In genomic region chrX:71326394-71326793, GRCh38 we compare ENCODE assay signal across 39 cellular contexts. TPM values are rescaled to one million over a fixed set of nuclear protein-coding genes. Genes with fewer than 3 reads are reported as not detected.
"Had no signal": no experiment of that assay in that cellular context is flagged by ENCODE, and none has a peak within 500 bp of the region (broad histone marks: within the 10 kb centered on the region; RNA-seq: fewer than 3 reads in every experiment).

No MANE protein-coding gene starts in this region.

- H3K27me3 Mint-ChIP-seq: activated naive CD4-positive, alpha-beta T cell treated with anti-CD3 and anti-CD28 coated beads, Interleukin-2, amount 10 ng/mL, durations not matched to agents 7 days and 5 days; activated naive CD4-positive, alpha-beta T cell treated with anti-CD3 and anti-CD28 coated beads, Interleukin-2, amount 50 U/mL, for 24 hours; activated naive CD8-positive, alpha-beta T cell; activated naive CD8-positive, alpha-beta T cell treated with anti-CD3 and anti-CD28 coated beads for 36 hours; activated naive CD8-positive, alpha-beta T cell treated with anti-CD3 and anti-CD28 coated beads, Interleukin-2, amount 10 ng/mL, durations not matched to agents 7 days and 5 days; activated naive CD8-positive, alpha-beta T cell treated with anti-CD3 and anti-CD28 coated beads, Interleukin-2, amount 50 U/mL, for 24 hours; activated T-helper 17 cell treated with anti-CD3 and anti-CD28 coated beads, Interleukin-2, amount 50 U/mL, for 72 hours; central memory CD8-positive, alpha-beta T cell had no signal

- H3K27ac Mint-ChIP-seq: activated naive CD4-positive, alpha-beta T cell treated with anti-CD3 and anti-CD28 coated beads for 36 hours; activated naive CD4-positive, alpha-beta T cell treated with anti-CD3 and anti-CD28 coated beads, Interleukin-2, amount 10 ng/mL, durations not matched to agents 7 days and 5 days; activated naive CD4-positive, alpha-beta T cell treated with anti-CD3 and anti-CD28 coated beads, Interleukin-2, amount 50 U/mL, for 24 hours; activated naive CD4-positive, alpha-beta T cell treated with anti-CD3 and anti-CD28 coated beads, Interleukin-2, amount 50 U/mL, for 72 hours; activated naive CD8-positive, alpha-beta T cell; activated naive CD8-positive, alpha-beta T cell treated with anti-CD3 and anti-CD28 coated beads for 36 hours; activated naive CD8-positive, alpha-beta T cell treated with anti-CD3 and anti-CD28 coated beads, Interleukin-2, amount 10 ng/mL, durations not matched to agents 7 days and 5 days; activated naive CD8-positive, alpha-beta T cell treated with anti-CD3 and anti-CD28 coated beads, Interleukin-2, amount 50 U/mL, for 24 hours; activated T-cell treated with anti-CD3 and anti-CD28 coated beads, Interleukin-2, amount 50 U/mL, for 72 hours; activated T-helper 1 cell treated with anti-CD3 and anti-CD28 coated beads, Interleukin-12 subunit alpha, Interleukin-12 subunit beta, Interleukin-2, Interleukin-4 antibody, amounts not matched to agents 30 ng/mL and 10 ng/mL and 1 ng/mL, durations not matched to agents 14 hours and 24 hours and 36 hours; activated T-helper 17 cell treated with anti-CD3 and anti-CD28 coated beads, Interleukin-2, amount 50 U/mL, for 72 hours; activated T-helper 2 cell treated with anti-CD3 and anti-CD28 coated beads, Interferon-gamma antibody, Interleukin-2, Interleukin-4, amounts not matched to agents 10 μg/mL and 5 μg/mL and 100 μg/mL, durations not matched to agents 14 hours and 24 hours and 36 hours; brain had no signal

- H3K4me3 ChIP-seq: adrenal gland, ascending aorta, body of pancreas, breast epithelium, cardiac muscle cell had no signal

- H3K4me1 Mint-ChIP-seq: activated naive CD4-positive, alpha-beta T cell treated with anti-CD3 and anti-CD28 coated beads, Interleukin-2, amount 10 ng/mL, durations not matched to agents 7 days and 5 days; activated naive CD4-positive, alpha-beta T cell treated with anti-CD3 and anti-CD28 coated beads, Interleukin-2, amount 50 U/mL, for 24 hours; activated naive CD8-positive, alpha-beta T cell treated with anti-CD3 and anti-CD28 coated beads for 36 hours; activated naive CD8-positive, alpha-beta T cell treated with anti-CD3 and anti-CD28 coated beads, Interleukin-2, amount 10 ng/mL, durations not matched to agents 7 days and 5 days; activated naive CD8-positive, alpha-beta T cell treated with anti-CD3 and anti-CD28 coated beads, Interleukin-2, amount 50 U/mL, for 24 hours; activated T-helper 17 cell treated with anti-CD3 and anti-CD28 coated beads, Interleukin-2, amount 50 U/mL, for 72 hours; brain; central memory CD8-positive, alpha-beta T cell had no signal

- H3K4me3 Mint-ChIP-seq: activated naive CD4-positive, alpha-beta T cell treated with anti-CD3 and anti-CD28 coated beads for 36 hours; activated naive CD4-positive, alpha-beta T cell treated with anti-CD3 and anti-CD28 coated beads, Interleukin-2, amount 10 ng/mL, durations not matched to agents 7 days and 5 days; activated naive CD4-positive, alpha-beta T cell treated with anti-CD3 and anti-CD28 coated beads, Interleukin-2, amount 50 U/mL, for 24 hours; activated naive CD8-positive, alpha-beta T cell; activated naive CD8-positive, alpha-beta T cell treated with anti-CD3 and anti-CD28 coated beads for 36 hours; activated naive CD8-positive, alpha-beta T cell treated with anti-CD3 and anti-CD28 coated beads, Interleukin-2, amount 10 ng/mL, durations not matched to agents 7 days and 5 days; activated naive CD8-positive, alpha-beta T cell treated with anti-CD3 and anti-CD28 coated beads, Interleukin-2, amount 50 U/mL, for 24 hours; activated T-cell treated with anti-CD3 and anti-CD28 coated beads, Interleukin-2, amount 50 U/mL, for 4 hours; activated T-cell treated with anti-CD3 and anti-CD28 coated beads, Interleukin-2, amount 50 U/mL, for 72 hours; activated T-helper 1 cell treated with anti-CD3 and anti-CD28 coated beads, Interleukin-12 subunit alpha, Interleukin-12 subunit beta, Interleukin-2, Interleukin-4 antibody, amounts not matched to agents 30 ng/mL and 10 ng/mL and 1 ng/mL, durations not matched to agents 14 hours and 24 hours and 36 hours; activated T-helper 17 cell treated with anti-CD3 and anti-CD28 coated beads, Interleukin-2, amount 50 U/mL, for 72 hours; brain; central memory CD8-positive, alpha-beta T cell had no signal

- FAIRE-seq: astrocyte, bronchial epithelial cell, colon had no signal

- H3K36me3 ChIP-seq: adrenal gland, brain microvascular endothelial cell, breast epithelium, cardiac muscle cell had no signal

- H3K27ac ChIP-seq: adrenal gland, ascending aorta, body of pancreas, brain microvascular endothelial cell, breast epithelium, cardiac muscle cell had no signal

- H3K4me1 ChIP-seq: adrenal gland, ascending aorta, body of pancreas, breast epithelium had no signal

- H3K9me3 Mint-ChIP-seq: activated naive CD4-positive, alpha-beta T cell treated with anti-CD3 and anti-CD28 coated beads, Interleukin-2, amount 50 U/mL, for 24 hours; activated naive CD4-positive, alpha-beta T cell treated with anti-CD3 and anti-CD28 coated beads, Interleukin-2, amount 50 U/mL, for 72 hours; activated T-cell treated with anti-CD3 and anti-CD28 coated beads, Interleukin-2, amount 50 U/mL, for 4 hours; activated T-helper 1 cell treated with anti-CD3 and anti-CD28 coated beads, Interleukin-12 subunit alpha, Interleukin-12 subunit beta, Interleukin-2, Interleukin-4 antibody, amounts not matched to agents 30 ng/mL and 10 ng/mL and 1 ng/mL, durations not matched to agents 14 hours and 24 hours and 36 hours; activated T-helper 17 cell treated with anti-CD3 and anti-CD28 coated beads, Interleukin-2, amount 50 U/mL, for 72 hours; central memory CD8-positive, alpha-beta T cell had no signal

- ATAC-seq: activated naive CD4-positive, alpha-beta T cell treated with anti-CD3 and anti-CD28 coated beads, Interleukin-2, amount 50 U/mL, for 72 hours; activated naive CD8-positive, alpha-beta T cell treated with anti-CD3 and anti-CD28 coated beads, Interleukin-2, amount 50 U/mL, for 24 hours; activated T-cell treated with anti-CD3 and anti-CD28 coated beads, Interleukin-2, amount 50 U/mL, for 4 hours; activated T-cell treated with anti-CD3 and anti-CD28 coated beads, Interleukin-2, amount 50 U/mL, for 72 hours; activated T-helper 17 cell treated with anti-CD3 and anti-CD28 coated beads, Interleukin-2, amount 50 U/mL, for 72 hours; body of pancreas had no signal

- H3K9me3 ChIP-seq: body of pancreas had no signal

- H3K27me3 ChIP-seq: adrenal gland, ascending aorta, body of pancreas, brain microvascular endothelial cell, cardiac muscle cell had no signal

- DNase-seq: activated effector memory CD4-positive, alpha-beta T cell treated with anti-CD3 and anti-CD28 coated beads, Interleukin-2, amount 50 U/mL, for 16 hours; activated effector memory CD4-positive, alpha-beta T cell treated with Interleukin-2 at 50 U/mL for 16 hours; activated gamma-delta T cell; activated gamma-delta T cell treated with Interleukin-2 at 50 U/mL for 16 hours; activated naive CD4-positive, alpha-beta T cell; activated naive CD4-positive, alpha-beta T cell treated with anti-CD3 and anti-CD28 coated beads for 36 hours; activated naive CD4-positive, alpha-beta T cell treated with anti-CD3 and anti-CD28 coated beads, Interleukin-2, amount 10 ng/mL, durations not matched to agents 7 days and 5 days; activated naive CD4-positive, alpha-beta T cell treated with anti-CD3 and anti-CD28 coated beads, Interleukin-2, amount 50 U/mL, for 16 hours; activated naive CD4-positive, alpha-beta T cell treated with Interleukin-2 at 50 U/mL for 16 hours; activated naive CD8-positive, alpha-beta T cell treated with anti-CD3 and anti-CD28 coated beads for 36 hours; activated naive CD8-positive, alpha-beta T cell treated with anti-CD3 and anti-CD28 coated beads, Interleukin-2, amount 10 ng/mL, durations not matched to agents 7 days and 5 days; activated naive CD8-positive, alpha-beta T cell treated with anti-CD3 and anti-CD28 coated beads, Interleukin-2, amount 50 U/mL, for 24 hours; activated T-cell treated with anti-CD3 and anti-CD28 coated beads, Interleukin-2, amount 50 U/mL, for 4 hours; activated T-cell treated with anti-CD3 and anti-CD28 coated beads, Interleukin-2, amount 50 U/mL, for 48 hours; activated T-cell treated with anti-CD3 and anti-CD28 coated beads, Interleukin-2, amount 50 U/mL, for 72 hours; adrenal gland; amniotic stem cell; amygdala; anterior cingulate cortex; aorta; body of pancreas; brain microvascular endothelial cell; caudate nucleus; central memory CD4-positive, alpha-beta T cell; cerebellar nuclear complex had no signal

RNA-seq across cellular contexts. Expression of gene ITGB1BP2, which starts 24.8 kb away (rescaled TPM):
- total RNA-seq: ascending aorta had no signal
